21 cellular contexts compared by ENCODE assay signal in the genomic region with DNA sequence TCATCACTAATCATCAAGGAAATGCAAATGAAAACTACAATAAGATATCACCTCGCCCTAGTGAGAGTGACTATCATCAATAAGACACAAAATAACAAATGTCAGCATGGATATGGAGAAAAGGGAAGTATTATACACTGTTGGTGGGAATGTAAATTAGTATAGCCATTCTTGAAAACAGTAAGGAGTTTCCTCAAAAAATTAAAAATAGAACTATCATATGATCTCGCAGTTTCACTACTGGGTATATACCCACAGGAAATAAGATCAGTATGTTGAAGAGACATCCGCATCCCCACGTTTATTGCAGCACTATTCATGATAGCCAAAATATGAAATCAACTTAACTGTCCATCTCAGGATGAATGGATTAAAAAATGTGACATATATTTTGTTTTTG. TPM values are rescaled to one million over a fixed set of nuclear protein-coding genes. Genes with fewer than 3 reads are reported as not detected.
"Had no signal": no experiment of that assay in that cellular context is flagged by ENCODE, and none has a peak within 500 bp of the region (broad histone marks: within the 10 kb centered on the region; RNA-seq: fewer than 3 reads in every experiment).

No MANE protein-coding gene starts in this region.

- H3K27ac ChIP-seq: SJSA1, SK-N-MC had no signal

- H3K36me3 ChIP-seq: MG63, SJSA1 had no signal

- DNase-seq: KBM-7, MG63, NCI-H1092 treated with DMSO at 0.1 percent for 48 hours, NCI-H1436, NCI-H187, NCI-H2029, NCI-H2081 treated with DMSO at 0.1 percent for 48 hours, NCI-H2171, NCI-H226, NCI-H446, NCI-H510A, NCI-H524 treated with DMSO at 0.1 percent for 48 hours, NCI-H69, NCI-H774, Right ventricle myocardium superior, RPMI8226, SIG-M5 had no signal

- H3K9me3 ChIP-seq: SJSA1 had no signal

- H3K4me1 ChIP-seq: SJSA1 had no signal

- H3K4me3 ChIP-seq: MG63, SJSA1, SK-N-MC had no signal

RNA-seq across cellular contexts. Expression of a gene that starts 31.6 kb away (rescaled TPM):
- total RNA-seq: HT-29; T-helper 1 cell treated with Interleukin-12 subunit alpha and Interleukin-12 subunit beta and Interleukin-4 antibody, amounts not matched to agents 30 ng/mL and 1 ng/mL, for 36 hours had no signal
